Comparison of ENCODE assay signal across 1 cellular context in the genomic region with DNA sequence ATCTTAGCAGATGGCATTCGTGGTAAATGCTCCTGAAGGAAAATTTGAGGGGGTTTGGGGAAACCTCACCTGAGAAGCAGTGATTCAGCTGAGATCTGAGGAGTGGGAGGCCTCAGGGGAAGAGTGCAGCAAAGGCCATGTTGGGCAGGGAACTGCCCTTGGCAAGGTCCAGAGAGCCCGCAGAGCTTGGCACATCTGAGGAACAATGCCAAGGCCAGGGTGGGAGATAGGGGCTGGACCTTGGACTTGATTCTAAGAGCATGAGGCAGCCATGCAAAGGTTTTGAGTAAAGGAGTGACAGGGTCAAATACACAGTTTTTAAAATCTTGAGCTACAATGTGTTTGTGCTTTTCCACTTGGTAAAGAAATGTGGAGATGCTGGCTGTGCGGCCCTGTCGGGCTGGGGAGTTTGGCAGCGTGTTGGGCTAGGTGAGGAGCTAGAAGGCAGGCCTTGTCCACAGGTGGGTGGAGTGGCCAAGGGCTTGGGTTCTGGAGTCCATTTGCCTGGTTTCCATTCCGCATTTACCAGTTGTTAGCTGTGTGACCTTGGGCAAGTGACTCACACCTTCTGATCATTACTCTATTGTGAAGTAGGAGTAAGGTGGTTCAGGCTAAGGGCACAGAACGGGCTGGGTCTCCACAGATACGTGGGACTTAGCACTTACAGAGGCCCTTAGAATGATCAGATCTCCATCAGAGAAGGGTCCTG.
A peak's percentile ranks its signal among the peaks of the same experiment; 100 is the strongest.
TF ChIP-seq lines count a peak whose summit lies in the region.

No MANE protein-coding gene starts in this region.

TF ChIP-seq in HEK293, 187 proteins besides CTCF, POLR2A, EP300 and RAD21 (continued from another document):
- TF ChIP-seq, protein P1, sequence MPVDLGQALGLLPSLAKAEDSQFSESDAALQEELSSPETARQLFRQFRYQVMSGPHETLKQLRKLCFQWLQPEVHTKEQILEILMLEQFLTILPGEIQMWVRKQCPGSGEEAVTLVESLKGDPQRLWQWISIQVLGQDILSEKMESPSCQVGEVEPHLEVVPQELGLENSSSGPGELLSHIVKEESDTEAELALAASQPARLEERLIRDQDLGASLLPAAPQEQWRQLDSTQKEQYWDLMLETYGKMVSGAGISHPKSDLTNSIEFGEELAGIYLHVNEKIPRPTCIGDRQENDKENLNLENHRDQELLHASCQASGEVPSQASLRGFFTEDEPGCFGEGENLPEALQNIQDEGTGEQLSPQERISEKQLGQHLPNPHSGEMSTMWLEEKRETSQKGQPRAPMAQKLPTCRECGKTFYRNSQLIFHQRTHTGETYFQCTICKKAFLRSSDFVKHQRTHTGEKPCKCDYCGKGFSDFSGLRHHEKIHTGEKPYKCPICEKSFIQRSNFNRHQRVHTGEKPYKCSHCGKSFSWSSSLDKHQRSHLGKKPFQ (tag by site-specific recombination; IDR thresholded peaks at IDR 0.05): no peak
- TF ChIP-seq ZFHX2 (tag by site-specific recombination; conservative IDR thresholded peaks at IDR 0.05) (no peak), SCRT1 (tag by site-specific recombination; IDR thresholded peaks at IDR 0.05; ENCODE audit: borderline replicate concordance) (0 out of 2 replicates have a peak, but pooled peaks have one; percentile 8), ZXDB (tag by site-specific recombination; IDR thresholded peaks at IDR 0.05) (no peak)
